18 cellular contexts compared by ENCODE assay signal in the genomic region with DNA sequence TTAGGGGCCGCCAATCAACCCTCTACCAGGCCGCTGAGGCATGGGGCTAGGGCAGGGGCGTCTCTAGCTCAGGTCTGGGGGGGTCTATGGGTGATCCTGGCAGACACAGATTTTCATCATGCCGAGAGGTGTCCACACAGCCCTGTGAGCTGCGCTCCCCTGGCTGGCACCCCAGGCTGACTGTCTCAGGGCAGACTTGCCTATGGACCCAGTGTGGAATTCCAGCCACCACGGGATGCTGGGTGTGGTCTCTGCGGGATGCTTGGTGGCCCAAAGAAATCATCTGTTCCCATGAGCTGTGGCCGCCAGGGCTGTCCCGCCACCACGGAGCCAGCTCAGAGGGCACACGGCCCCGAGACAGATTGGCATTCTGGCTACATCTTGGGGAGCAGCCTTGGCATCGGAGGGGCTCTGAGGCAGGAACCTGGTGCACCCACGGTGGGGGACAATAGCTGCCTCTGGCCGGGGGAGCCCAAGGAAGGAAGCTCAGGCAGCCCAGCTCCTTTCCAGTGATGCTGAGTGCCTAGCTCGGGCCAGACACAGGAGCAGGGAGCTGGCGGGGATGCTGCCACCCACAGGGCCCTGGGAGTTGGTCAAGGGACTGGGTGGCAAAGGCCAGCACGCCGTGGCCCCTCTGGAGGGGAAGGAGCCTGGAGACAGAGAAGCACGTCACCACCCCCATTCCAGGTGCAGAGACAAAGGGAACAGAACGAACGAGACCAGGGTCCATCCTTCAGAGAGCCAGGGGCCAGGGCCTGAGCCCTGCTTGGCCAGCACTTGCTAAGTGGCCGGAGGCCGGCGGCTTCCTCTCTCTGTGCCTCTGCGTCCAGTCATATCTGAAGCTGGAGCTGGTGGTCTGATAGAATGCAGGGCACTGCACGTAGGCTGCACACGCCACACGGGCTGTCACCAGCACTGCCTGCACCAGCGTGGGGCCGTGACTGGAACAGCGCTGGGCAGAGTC.
"Had no signal": no experiment of that assay in that cellular context is flagged by ENCODE, and none has a peak within 500 bp of the region (broad histone marks: within the 10 kb centered on the region; RNA-seq: fewer than 3 reads in every experiment).

No MANE protein-coding gene starts in this region.

- H3K4me3 ChIP-seq: esophagus squamous epithelium, hepatocyte, stomach, thoracic aorta, transverse colon had no signal

- H3K4me1 ChIP-seq: esophagus squamous epithelium, parathyroid adenoma, stomach, transverse colon had no signal

- H3K4me3 Mint-ChIP-seq: dendritic cell treated with granulocyte-macrophage colony-stimulating factor and Interleukin-4, amounts not matched to agents 40 ng/mL and 50 ng/mL, for 4 days; effector memory CD8-positive, alpha-beta T cell; nephron had no signal

- H3K4me1 Mint-ChIP-seq: nephron had no signal

- H3K9me3 ChIP-seq: esophagus squamous epithelium, stomach, thoracic aorta, transverse colon had no signal

- H3K4me2 ChIP-seq: hepatocyte had no signal

- H3K9ac ChIP-seq: parathyroid adenoma had no signal

- DNase-seq: effector memory CD8-positive, alpha-beta T cell; esophagus squamous epithelium; foreskin fibroblast; head of caudate nucleus; kidney glomerular epithelial cell; mammary epithelial cell; stimulated activated CD4-positive, alpha-beta T cell treated with anti-CD3 and anti-CD28 coated beads, Interleukin-2, amount 100 ng/mL, for 24 hours; stimulated activated CD4-positive, alpha-beta T cell treated with anti-CD3 and anti-CD28 coated beads, Interleukin-4, amount 100 ng/mL, for 4 hours; stimulated activated naive CD4-positive, alpha-beta T cell; stomach; substantia nigra; transverse colon had no signal

- H3K79me2 ChIP-seq: hepatocyte, parathyroid adenoma had no signal

- H3K36me3 ChIP-seq: esophagus squamous epithelium, stomach, thoracic aorta, transverse colon had no signal

- H3K27ac ChIP-seq: esophagus squamous epithelium, hepatocyte, parathyroid adenoma, stomach, thoracic aorta, transverse colon had no signal

- H3K9me3 Mint-ChIP-seq: dendritic cell treated with granulocyte-macrophage colony-stimulating factor and Interleukin-4, amounts not matched to agents 40 ng/mL and 50 ng/mL, for 4 days; effector memory CD8-positive, alpha-beta T cell; nephron had no signal

- H3K27ac Mint-ChIP-seq: dendritic cell treated with granulocyte-macrophage colony-stimulating factor and Interleukin-4, amounts not matched to agents 40 ng/mL and 50 ng/mL, for 4 days had no signal

- H2AFZ ChIP-seq: hepatocyte, parathyroid adenoma had no signal

- H3K27me3 ChIP-seq: hepatocyte, transverse colon had no signal

- ATAC-seq: effector memory CD8-positive, alpha-beta T cell; sciatic nerve had no signal
